Comparison of ENCODE assay signal across 3 cellular contexts in the genomic region with DNA sequence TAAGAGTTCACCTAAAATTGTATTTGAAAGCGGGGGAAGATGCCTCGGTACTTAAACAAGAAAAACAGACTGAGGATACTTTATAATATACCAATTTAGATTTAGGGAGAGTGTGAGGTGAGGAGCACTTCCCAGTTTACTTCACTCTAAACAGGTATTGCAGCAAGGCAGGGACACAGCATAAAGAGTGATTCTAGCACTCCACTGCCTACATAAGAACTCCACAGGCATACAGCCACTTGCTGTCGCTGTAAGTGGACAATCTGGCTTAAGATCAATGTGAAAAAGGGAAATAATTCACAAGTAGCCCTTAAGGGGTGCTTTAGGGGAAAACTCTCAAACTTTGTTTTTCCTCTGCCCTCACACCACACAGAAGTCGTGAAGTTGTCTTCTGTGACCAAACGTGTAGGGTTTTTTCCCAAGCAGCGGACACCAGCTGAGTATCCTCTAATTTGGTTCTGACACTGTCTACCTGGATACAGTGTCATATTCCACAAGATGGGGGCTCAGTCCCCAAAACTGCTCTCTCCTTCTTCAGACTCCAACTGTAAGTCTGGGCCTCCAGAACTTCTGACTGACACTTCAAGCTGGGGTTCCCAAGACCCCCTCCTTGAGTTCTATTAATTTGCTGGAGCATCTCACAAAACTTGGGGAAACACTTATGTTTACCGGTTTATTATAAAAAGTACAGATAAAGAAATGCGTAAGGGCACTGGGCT.
TF ChIP-seq lines count a peak whose summit lies in the region.

No MANE protein-coding gene starts in this region.

TF ChIP-seq in SK-N-SH, 30 proteins besides CTCF, POLR2A, EP300 and RAD21:
- TF ChIP-seq SIN3A (IDR thresholded peaks at IDR 0.05; ENCODE audit: borderline replicate concordance, low read depth, low read length) (no peak), TAF1 (IDR thresholded peaks at IDR 0.05; ENCODE audit: borderline replicate concordance, low read depth, low read length) (no peak), MXI1 (IDR thresholded peaks at IDR 0.05; ENCODE audit: low read depth, low read length) (no peak), TCF12 (IDR thresholded peaks at IDR 0.05) (no peak), RFX5 (IDR thresholded peaks at IDR 0.05; ENCODE audit: low read length) (no peak), TEAD4 (IDR thresholded peaks at IDR 0.05; ENCODE audit: borderline replicate concordance, insufficient read depth) (no peak), FOXM1 (IDR thresholded peaks at IDR 0.05; ENCODE audit: low read depth) (no peak), GABPA (IDR thresholded peaks at IDR 0.05; ENCODE audit: low read depth) (no peak), ELF1 (IDR thresholded peaks at IDR 0.05) (no peak)
- TF ChIP-seq, protein P1, sequence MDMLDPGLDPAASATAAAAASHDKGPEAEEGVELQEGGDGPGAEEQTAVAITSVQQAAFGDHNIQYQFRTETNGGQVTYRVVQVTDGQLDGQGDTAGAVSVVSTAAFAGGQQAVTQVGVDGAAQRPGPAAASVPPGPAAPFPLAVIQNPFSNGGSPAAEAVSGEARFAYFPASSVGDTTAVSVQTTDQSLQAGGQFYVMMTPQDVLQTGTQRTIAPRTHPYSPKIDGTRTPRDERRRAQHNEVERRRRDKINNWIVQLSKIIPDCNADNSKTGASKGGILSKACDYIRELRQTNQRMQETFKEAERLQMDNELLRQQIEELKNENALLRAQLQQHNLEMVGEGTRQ (IDR thresholded peaks at IDR 0.05; ENCODE audit: borderline replicate concordance, low read depth, low read length), result no peak
- TF ChIP-seq, protein P2, sequence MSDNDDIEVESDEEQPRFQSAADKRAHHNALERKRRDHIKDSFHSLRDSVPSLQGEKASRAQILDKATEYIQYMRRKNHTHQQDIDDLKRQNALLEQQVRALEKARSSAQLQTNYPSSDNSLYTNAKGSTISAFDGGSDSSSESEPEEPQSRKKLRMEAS (IDR thresholded peaks at IDR 0.05; ENCODE audit: low read depth), result no peak
TF ChIP-seq in SK-N-SH: peak in this region for 0.

TF ChIP-seq in SK-N-SH treated with all-trans-retinoic acid at 6 μM for 48 hours, 23 proteins besides CTCF, POLR2A, EP300 and RAD21:
- no peak for TF ChIP-seq ESRRG (CRISPR knock-in tag; IDR thresholded peaks at IDR 0.05)
- TF ChIP-seq ZNF565 (CRISPR knock-in tag; conservative IDR thresholded peaks at IDR 0.05; ENCODE audit: low read depth), result no peak
- no peak for TF ChIP-seq SNAI2 (CRISPR knock-in tag; IDR thresholded peaks at IDR 0.05)
- TF ChIP-seq TOX (CRISPR knock-in tag; IDR thresholded peaks at IDR 0.05; ENCODE audit: borderline replicate concordance), result no peak
- TF ChIP-seq, protein P3, sequence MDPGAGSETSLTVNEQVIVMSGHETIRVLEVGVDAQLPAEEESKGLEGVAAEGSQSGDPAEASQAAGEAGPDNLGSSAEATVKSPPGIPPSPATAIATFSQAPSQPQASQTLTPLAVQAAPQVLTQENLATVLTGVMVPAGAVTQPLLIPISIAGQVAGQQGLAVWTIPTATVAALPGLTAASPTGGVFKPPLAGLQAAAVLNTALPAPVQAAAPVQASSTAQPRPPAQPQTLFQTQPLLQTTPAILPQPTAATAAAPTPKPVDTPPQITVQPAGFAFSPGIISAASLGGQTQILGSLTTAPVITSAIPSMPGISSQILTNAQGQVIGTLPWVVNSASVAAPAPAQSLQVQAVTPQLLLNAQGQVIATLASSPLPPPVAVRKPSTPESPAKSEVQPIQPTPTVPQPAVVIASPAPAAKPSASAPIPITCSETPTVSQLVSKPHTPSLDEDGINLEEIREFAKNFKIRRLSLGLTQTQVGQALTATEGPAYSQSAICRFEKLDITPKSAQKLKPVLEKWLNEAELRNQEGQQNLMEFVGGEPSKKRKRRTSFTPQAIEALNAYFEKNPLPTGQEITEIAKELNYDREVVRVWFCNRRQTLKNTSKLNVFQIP (CRISPR knock-in tag; IDR thresholded peaks at IDR 0.05; ENCODE audit: borderline replicate concordance, low read depth), result no peak
- no peak for TF ChIP-seq GLIS3 (CRISPR knock-in tag; IDR thresholded peaks at IDR 0.05)

TF ChIP-seq in H1, 55 proteins besides CTCF, POLR2A, EP300 and RAD21:
- TF ChIP-seq RNF2 (IDR thresholded peaks at IDR 0.05; ENCODE audit: borderline replicate concordance, low read depth, low read length, missing control alignments, poor library complexity, severe bottlenecking) (no peak), CBX8 (IDR thresholded peaks at IDR 0.05; ENCODE audit: borderline replicate concordance, low read depth, low read length) (no peak), HDAC6 (IDR thresholded peaks at IDR 0.05; ENCODE audit: low read depth, low read length) (no peak), POLR2AphosphoS5 (IDR thresholded peaks at IDR 0.05; ENCODE audit: low read depth, low read length) (peak; percentile 64; the same call in 1 of the 2 replicates), NRF1 (IDR thresholded peaks at IDR 0.05; ENCODE audit: low read depth, low read length) (no peak)
